Comparison of ENCODE assay signal across 2 cellular contexts in the genomic region with DNA sequence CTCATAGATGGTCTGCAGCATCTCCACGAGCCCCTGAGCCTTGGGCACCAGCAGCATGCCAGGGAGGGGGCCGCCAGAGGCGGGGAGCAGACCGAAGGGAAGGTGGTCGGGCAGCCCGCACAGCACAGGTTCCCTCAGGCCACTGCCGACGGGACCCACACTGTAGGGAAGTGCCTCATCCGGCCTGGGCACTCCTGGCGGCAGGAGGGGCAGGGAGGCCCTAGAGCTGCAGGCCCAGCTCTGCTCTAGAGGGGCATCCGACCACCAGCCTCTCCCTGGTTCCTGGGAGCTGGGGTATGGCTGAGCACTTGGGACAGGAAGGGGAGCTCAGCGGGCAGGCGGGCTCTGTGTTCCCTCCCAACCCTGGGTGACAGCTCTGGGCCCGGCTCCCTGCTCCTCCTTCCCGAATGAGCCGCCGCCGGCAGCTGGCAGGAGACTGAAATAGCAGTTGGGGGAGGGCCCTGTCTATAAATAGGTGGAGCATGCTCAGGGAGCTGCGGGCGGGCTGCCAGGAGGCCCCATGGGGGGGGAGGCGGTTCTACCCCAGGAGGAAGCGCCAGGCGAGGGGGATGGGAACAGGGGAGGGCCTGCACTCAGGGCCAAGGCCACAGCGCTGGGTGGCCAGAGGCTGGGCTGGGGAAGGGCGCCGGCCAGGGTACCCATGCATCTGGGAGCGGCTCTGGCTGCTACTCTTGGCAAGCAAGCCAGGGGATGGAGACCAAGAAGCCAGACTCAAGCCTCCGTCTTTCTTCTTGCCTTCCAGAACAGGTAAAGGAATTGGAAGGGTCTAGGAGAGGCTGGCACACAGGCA.
TF ChIP-seq lines count a peak whose summit lies in the region.

No MANE protein-coding gene starts in this region.

TF ChIP-seq in A549, 52 proteins besides CTCF, POLR2A, EP300 and RAD21 (continued from another document and continues in another):
- TF ChIP-seq MAZ (IDR thresholded peaks at IDR 0.05; ENCODE audit: borderline replicate concordance, low read depth, low read length): no peak
- TF ChIP-seq HEYL (CRISPR knock-in tag; IDR thresholded peaks at IDR 0.05): no peak
- no peak for TF ChIP-seq CBX8 (IDR thresholded peaks at IDR 0.05)
- no peak for TF ChIP-seq EHF (CRISPR knock-in tag; IDR thresholded peaks at IDR 0.05)
- TF ChIP-seq NFE2L2 (conservative IDR thresholded peaks at IDR 0.05; ENCODE audit: low read length): no peak
- no peak for TF ChIP-seq ZFP36 (IDR thresholded peaks at IDR 0.05; ENCODE audit: borderline replicate concordance, partially characterized antibody)
- no peak for TF ChIP-seq ZC3H11A (IDR thresholded peaks at IDR 0.05)
- TF ChIP-seq, protein P1, sequence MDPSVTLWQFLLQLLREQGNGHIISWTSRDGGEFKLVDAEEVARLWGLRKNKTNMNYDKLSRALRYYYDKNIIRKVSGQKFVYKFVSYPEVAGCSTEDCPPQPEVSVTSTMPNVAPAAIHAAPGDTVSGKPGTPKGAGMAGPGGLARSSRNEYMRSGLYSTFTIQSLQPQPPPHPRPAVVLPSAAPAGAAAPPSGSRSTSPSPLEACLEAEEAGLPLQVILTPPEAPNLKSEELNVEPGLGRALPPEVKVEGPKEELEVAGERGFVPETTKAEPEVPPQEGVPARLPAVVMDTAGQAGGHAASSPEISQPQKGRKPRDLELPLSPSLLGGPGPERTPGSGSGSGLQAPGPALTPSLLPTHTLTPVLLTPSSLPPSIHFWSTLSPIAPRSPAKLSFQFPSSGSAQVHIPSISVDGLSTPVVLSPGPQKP (IDR thresholded peaks at IDR 0.05; ENCODE audit: low read depth, low read length): no peak
- no peak for TF ChIP-seq RCOR1 (IDR thresholded peaks at IDR 0.05; ENCODE audit: low read depth, low read length)
- no peak for TF ChIP-seq TFCP2L1 (CRISPR knock-in tag; IDR thresholded peaks at IDR 0.05)
- no peak for TF ChIP-seq ZNF302 (CRISPR knock-in tag; IDR thresholded peaks at IDR 0.05)
- TF ChIP-seq, protein P2, sequence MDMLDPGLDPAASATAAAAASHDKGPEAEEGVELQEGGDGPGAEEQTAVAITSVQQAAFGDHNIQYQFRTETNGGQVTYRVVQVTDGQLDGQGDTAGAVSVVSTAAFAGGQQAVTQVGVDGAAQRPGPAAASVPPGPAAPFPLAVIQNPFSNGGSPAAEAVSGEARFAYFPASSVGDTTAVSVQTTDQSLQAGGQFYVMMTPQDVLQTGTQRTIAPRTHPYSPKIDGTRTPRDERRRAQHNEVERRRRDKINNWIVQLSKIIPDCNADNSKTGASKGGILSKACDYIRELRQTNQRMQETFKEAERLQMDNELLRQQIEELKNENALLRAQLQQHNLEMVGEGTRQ (IDR thresholded peaks at IDR 0.05): no peak
- no peak for TF ChIP-seq FOSB (CRISPR knock-in tag; IDR thresholded peaks at IDR 0.05)
- no peak for TF ChIP-seq CHD4 (IDR thresholded peaks at IDR 0.05; ENCODE audit: borderline replicate concordance)
- no peak for TF ChIP-seq ZSCAN20 (CRISPR knock-in tag; IDR thresholded peaks at IDR 0.05)
- TF ChIP-seq RFX5 (IDR thresholded peaks at IDR 0.05): no peak
- TF ChIP-seq HOXA7 (CRISPR knock-in tag; IDR thresholded peaks at IDR 0.05): no peak
- no peak for TF ChIP-seq EHMT2 (IDR thresholded peaks at IDR 0.05; ENCODE audit: low read depth)
- peak in 1 of 2 experiments; percentile 70; a peak in 2 of 5 replicates for TF ChIP-seq JUN (IDR thresholded peaks at IDR 0.05)
- TF ChIP-seq CHD2 (IDR thresholded peaks at IDR 0.05; ENCODE audit: low read length, partially characterized antibody): no peak
- TF ChIP-seq HOXB13 (CRISPR knock-in tag; IDR thresholded peaks at IDR 0.05; ENCODE audit: low read depth): no peak
- no peak for TF ChIP-seq KDM1A (IDR thresholded peaks at IDR 0.05; ENCODE audit: low read depth)
- no peak for TF ChIP-seq ESRRA (IDR thresholded peaks at IDR 0.05; ENCODE audit: borderline replicate concordance, low read length)
- no peak for TF ChIP-seq MAFK (IDR thresholded peaks at IDR 0.05; ENCODE audit: partially characterized antibody)
- TF ChIP-seq, protein P3, sequence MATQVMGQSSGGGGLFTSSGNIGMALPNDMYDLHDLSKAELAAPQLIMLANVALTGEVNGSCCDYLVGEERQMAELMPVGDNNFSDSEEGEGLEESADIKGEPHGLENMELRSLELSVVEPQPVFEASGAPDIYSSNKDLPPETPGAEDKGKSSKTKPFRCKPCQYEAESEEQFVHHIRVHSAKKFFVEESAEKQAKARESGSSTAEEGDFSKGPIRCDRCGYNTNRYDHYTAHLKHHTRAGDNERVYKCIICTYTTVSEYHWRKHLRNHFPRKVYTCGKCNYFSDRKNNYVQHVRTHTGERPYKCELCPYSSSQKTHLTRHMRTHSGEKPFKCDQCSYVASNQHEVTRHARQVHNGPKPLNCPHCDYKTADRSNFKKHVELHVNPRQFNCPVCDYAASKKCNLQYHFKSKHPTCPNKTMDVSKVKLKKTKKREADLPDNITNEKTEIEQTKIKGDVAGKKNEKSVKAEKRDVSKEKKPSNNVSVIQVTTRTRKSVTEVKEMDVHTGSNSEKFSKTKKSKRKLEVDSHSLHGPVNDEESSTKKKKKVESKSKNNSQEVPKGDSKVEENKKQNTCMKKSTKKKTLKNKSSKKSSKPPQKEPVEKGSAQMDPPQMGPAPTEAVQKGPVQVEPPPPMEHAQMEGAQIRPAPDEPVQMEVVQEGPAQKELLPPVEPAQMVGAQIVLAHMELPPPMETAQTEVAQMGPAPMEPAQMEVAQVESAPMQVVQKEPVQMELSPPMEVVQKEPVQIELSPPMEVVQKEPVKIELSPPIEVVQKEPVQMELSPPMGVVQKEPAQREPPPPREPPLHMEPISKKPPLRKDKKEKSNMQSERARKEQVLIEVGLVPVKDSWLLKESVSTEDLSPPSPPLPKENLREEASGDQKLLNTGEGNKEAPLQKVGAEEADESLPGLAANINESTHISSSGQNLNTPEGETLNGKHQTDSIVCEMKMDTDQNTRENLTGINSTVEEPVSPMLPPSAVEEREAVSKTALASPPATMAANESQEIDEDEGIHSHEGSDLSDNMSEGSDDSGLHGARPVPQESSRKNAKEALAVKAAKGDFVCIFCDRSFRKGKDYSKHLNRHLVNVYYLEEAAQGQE (IDR thresholded peaks at IDR 0.05): no peak
- TF ChIP-seq CEBPB (IDR thresholded peaks at IDR 0.05): no peak
- peak; percentile 50; the same call in 1 of the 2 replicates for TF ChIP-seq GATA3 (IDR thresholded peaks at IDR 0.05; ENCODE audit: borderline replicate concordance)
- no peak for TF ChIP-seq SREBF2 (IDR thresholded peaks at IDR 0.05)
- no peak for TF ChIP-seq JUNB (IDR thresholded peaks at IDR 0.05)
- no peak for TF ChIP-seq PHF8 (IDR thresholded peaks at IDR 0.05; ENCODE audit: borderline replicate concordance, low read depth)
- no peak for TF ChIP-seq HDAC2 (IDR thresholded peaks at IDR 0.05)
- TF ChIP-seq, protein P4, sequence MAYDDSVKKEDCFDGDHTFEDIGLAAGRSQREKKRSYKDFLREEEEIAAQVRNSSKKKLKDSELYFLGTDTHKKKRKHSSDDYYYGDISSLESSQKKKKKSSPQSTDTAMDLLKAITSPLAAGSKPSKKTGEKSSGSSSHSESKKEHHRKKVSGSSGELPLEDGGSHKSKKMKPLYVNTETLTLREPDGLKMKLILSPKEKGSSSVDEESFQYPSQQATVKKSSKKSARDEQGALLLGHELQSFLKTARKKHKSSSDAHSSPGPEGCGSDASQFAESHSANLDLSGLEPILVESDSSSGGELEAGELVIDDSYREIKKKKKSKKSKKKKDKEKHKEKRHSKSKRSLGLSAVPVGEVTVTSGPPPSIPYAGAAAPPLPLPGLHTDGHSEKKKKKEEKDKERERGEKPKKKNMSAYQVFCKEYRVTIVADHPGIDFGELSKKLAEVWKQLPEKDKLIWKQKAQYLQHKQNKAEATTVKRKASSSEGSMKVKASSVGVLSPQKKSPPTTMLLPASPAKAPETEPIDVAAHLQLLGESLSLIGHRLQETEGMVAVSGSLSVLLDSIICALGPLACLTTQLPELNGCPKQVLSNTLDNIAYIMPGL (CRISPR knock-in tag; IDR thresholded peaks at IDR 0.05; ENCODE audit: borderline replicate concordance): no peak

TF ChIP-seq in PFSK-1, 5 proteins besides CTCF, POLR2A, EP300 and RAD21 (continued from another document):
- TF ChIP-seq, protein P3 (IDR thresholded peaks at IDR 0.05; ENCODE audit: insufficient read depth in 1 of 2, low read depth in 2 of 2, low read length in 2 of 2): no peak
